28 cellular contexts compared by ENCODE assay signal in the genomic region with DNA sequence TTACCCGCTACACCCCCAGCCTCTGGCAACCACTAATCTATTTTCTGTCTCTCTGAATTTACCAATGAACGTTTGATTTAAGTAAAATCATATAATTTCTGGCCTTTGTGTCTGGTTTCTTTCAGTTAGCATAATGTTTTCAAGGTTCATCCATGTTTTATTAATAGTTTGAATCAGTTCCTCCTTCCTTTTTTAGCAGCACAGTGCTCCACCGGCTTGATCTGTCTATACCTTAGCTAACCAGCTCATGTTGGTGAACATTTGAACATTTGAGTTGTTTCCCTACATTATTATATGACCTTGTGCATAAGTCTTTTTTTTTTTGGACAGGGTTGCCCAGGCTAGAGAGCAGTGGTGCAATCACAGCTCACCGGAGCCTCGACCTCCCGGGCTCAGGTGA.
"Had no signal": no experiment of that assay in that cellular context is flagged by ENCODE, and none has a peak within 500 bp of the region (broad histone marks: within the 10 kb centered on the region; RNA-seq: fewer than 3 reads in every experiment).

No MANE protein-coding gene starts in this region.

- FAIRE-seq: endothelial cell of umbilical vein, keratinocyte, TTC549 had no signal

- H3K4me3 ChIP-seq: gastroesophageal sphincter, ovary, skin epidermis, stomach, thyroid gland, upper lobe of right lung had no signal

- H3K27me3 ChIP-seq: gastroesophageal sphincter, ovary, stomach, thyroid gland, upper lobe of right lung had no signal

- H3K36me3 Mint-ChIP-seq: mesothelial cell of epicardium; stimulated activated effector memory CD8-positive, alpha-beta T cell treated with anti-CD3 and anti-CD28 coated beads, Interleukin-12 subunit alpha, Interleukin-12 subunit beta, amount 100 ng/mL, for 72 hours had no signal

- H3K4me3 Mint-ChIP-seq: activated CD4-positive, alpha-beta memory T cell treated with anti-CD3 and anti-CD28 coated beads, Interleukin-2, amount 10 ng/mL, durations not matched to agents 7 days and 5 days; activated CD4-positive, alpha-beta T cell treated with anti-CD3 and anti-CD28 coated beads, Interleukin-2, amount 10 ng/mL, durations not matched to agents 24 days and 14 days; activated T-cell treated with anti-CD3 and anti-CD28 coated beads, Interleukin-2, amount 50 U/mL, for 4 hours; activated T-helper 17 cell treated with anti-CD3 and anti-CD28 coated beads, Interleukin-2, amount 50 U/mL, for 72 hours; mesothelial cell of epicardium; naive thymus-derived CD4-positive, alpha-beta T cell; stimulated activated effector memory CD8-positive, alpha-beta T cell treated with anti-CD3 and anti-CD28 coated beads, Interleukin-12 subunit alpha, Interleukin-12 subunit beta, amount 100 ng/mL, for 72 hours had no signal

- H3K9me3 Mint-ChIP-seq: activated CD4-positive, alpha-beta memory T cell treated with anti-CD3 and anti-CD28 coated beads, Interleukin-2, amount 10 ng/mL, durations not matched to agents 7 days and 5 days; mesothelial cell of epicardium; stimulated activated effector memory CD8-positive, alpha-beta T cell treated with anti-CD3 and anti-CD28 coated beads, Interleukin-12 subunit alpha, Interleukin-12 subunit beta, amount 100 ng/mL, for 72 hours had no signal

- H3K27ac Mint-ChIP-seq: activated CD4-positive, alpha-beta memory T cell treated with anti-CD3 and anti-CD28 coated beads, Interleukin-2, amount 10 ng/mL, durations not matched to agents 7 days and 5 days; activated CD4-positive, alpha-beta T cell treated with anti-CD3 and anti-CD28 coated beads, Interleukin-2, amount 10 ng/mL, durations not matched to agents 24 days and 14 days; activated T-helper 17 cell treated with anti-CD3 and anti-CD28 coated beads, Interleukin-2, amount 50 U/mL, for 72 hours; mesothelial cell of epicardium; progenitor cell of endocrine pancreas; stimulated activated effector memory CD8-positive, alpha-beta T cell treated with anti-CD3 and anti-CD28 coated beads, Interleukin-12 subunit alpha, Interleukin-12 subunit beta, amount 100 ng/mL, for 72 hours had no signal

- H3K27me3 Mint-ChIP-seq: activated CD4-positive, alpha-beta memory T cell treated with anti-CD3 and anti-CD28 coated beads, Interleukin-2, amount 10 ng/mL, durations not matched to agents 7 days and 5 days; activated CD4-positive, alpha-beta T cell treated with anti-CD3 and anti-CD28 coated beads, Interleukin-2, amount 10 ng/mL, durations not matched to agents 24 days and 14 days; activated T-helper 17 cell treated with anti-CD3 and anti-CD28 coated beads, Interleukin-2, amount 50 U/mL, for 72 hours; naive thymus-derived CD4-positive, alpha-beta T cell; progenitor cell of endocrine pancreas had no signal

- DNase-seq: activated CD4-positive, alpha-beta memory T cell treated with anti-CD3 and anti-CD28 coated beads, Interleukin-2, amount 10 ng/mL, durations not matched to agents 7 days and 5 days; activated CD4-positive, alpha-beta T cell treated with anti-CD3 and anti-CD28 coated beads, Interleukin-2, amount 10 ng/mL, durations not matched to agents 24 days and 14 days; activated CD4-positive, CD25-positive, alpha-beta regulatory T cell treated with anti-CD3 and anti-CD28 coated beads, Interleukin-2, amount 50 U/mL, for 72 hours; activated gamma-delta T cell treated with Interleukin-2 at 50 U/mL for 16 hours; activated naive CD4-positive, alpha-beta T cell treated with anti-CD3 and anti-CD28 coated beads, Interleukin-2, amount 50 U/mL, for 16 hours; activated T-cell treated with anti-CD3 and anti-CD28 coated beads, Interleukin-2, amount 50 U/mL, for 4 hours; amniotic stem cell; caudate nucleus; hippocampal formation; left cardiac atrium; left ventricle myocardium superior; naive thymus-derived CD4-positive, alpha-beta T cell; ovary; stimulated activated CD4-positive, alpha-beta T cell treated with anti-CD3 and anti-CD28 coated beads, Interleukin-4, amount 100 ng/mL, for 24 hours; stomach; thyroid gland; upper lobe of right lung; WERI-Rb-1 had no signal

- H3K36me3 ChIP-seq: gastroesophageal sphincter, ovary, stomach, thyroid gland, upper lobe of right lung, WERI-Rb-1 had no signal

- H3K9me3 ChIP-seq: gastroesophageal sphincter, ovary, stomach, thyroid gland, upper lobe of right lung had no signal

- H3K27ac ChIP-seq: gastroesophageal sphincter, ovary, skin epidermis, thyroid gland, upper lobe of right lung, WERI-Rb-1 had no signal

- ATAC-seq: activated T-cell treated with anti-CD3 and anti-CD28 coated beads, Interleukin-2, amount 50 U/mL, for 4 hours; activated T-helper 17 cell treated with anti-CD3 and anti-CD28 coated beads, Interleukin-2, amount 50 U/mL, for 72 hours; gastroesophageal sphincter; left cardiac atrium; left ventricle myocardium superior; naive thymus-derived CD4-positive, alpha-beta T cell; sciatic nerve; stimulated activated effector memory CD8-positive, alpha-beta T cell treated with anti-CD3 and anti-CD28 coated beads, Interleukin-12 subunit alpha, Interleukin-12 subunit beta, amount 100 ng/mL, for 72 hours; upper lobe of right lung had no signal
